In the genomic region with DNA sequence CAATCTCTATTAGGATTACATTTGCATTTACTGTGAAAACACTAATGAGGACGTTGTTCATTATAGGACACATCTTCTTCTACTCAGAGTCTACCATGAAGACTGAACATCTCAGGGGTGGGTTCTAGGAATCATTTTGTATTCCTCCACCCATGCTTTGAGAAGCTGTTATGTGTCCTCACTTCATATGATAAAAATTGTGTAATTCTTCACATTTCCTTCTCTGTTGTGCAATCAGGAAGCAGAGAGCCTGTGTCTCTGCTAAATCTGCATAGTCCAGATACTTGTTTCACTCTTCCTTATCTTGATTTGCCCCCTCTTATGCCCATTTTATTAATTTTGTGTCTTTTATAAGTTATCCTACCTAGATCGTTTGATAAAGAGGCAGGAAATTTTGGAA, we compare ENCODE assay signal across 18 cellular contexts.
A peak's percentile ranks its signal among the peaks of the same experiment; 100 is the strongest.
DNase-seq lines count a peak whose midpoint lies in the region; ATAC-seq lines count a peak whose summit lies in the region.
"Had no signal": no experiment of that assay in that cellular context is flagged by ENCODE, and none has a peak within 500 bp of the region (broad histone marks: within the 10 kb centered on the region; RNA-seq: fewer than 3 reads in every experiment).

No MANE protein-coding gene starts in this region.

- DNase-seq in Right ventricle myocardium superior (no peak), cardiac septum (ENCODE audit: low spot score) (no peak), adipocyte (ENCODE audit: low read depth) (peak; percentile 3), iris pigment epithelial cell (ENCODE audit: low read depth) (peak; percentile 58), NCI-H1105 treated with DMSO at 0.1 percent for 48 hours (lab: John Stamatoyannopoulos, UW) (no peak)
- DNase-seq in activated CD8-positive, alpha-beta memory T cell treated with anti-CD3 and anti-CD28 coated beads, Interleukin-2, amount 50 U/mL, for 48 hours = no peak
- DNase-seq: activated naive CD4-positive, alpha-beta T cell treated with anti-CD3 and anti-CD28 coated beads, Interleukin-2, amount 10 ng/mL, durations not matched to agents 7 days and 5 days; CD4-positive, alpha-beta T cell; DMS79; mammary epithelial cell; NCI-H2081; NCI-H69; sigmoid colon; stimulated activated CD4-positive, alpha-beta T cell treated with anti-CD3 and anti-CD28 coated beads, Interleukin-2, amount 100 ng/mL, for 48 hours; stimulated activated CD8-positive, alpha-beta memory T cell treated with anti-CD3 and anti-CD28 coated beads, Interleukin-4, amount 100 ng/mL, for 48 hours had no signal

- no peaks in the 10 kb centered on the region for H3K9me3 ChIP-seq in adipocyte (ENCODE audit: control insufficient read depth, low read length)
- H3K9me3 ChIP-seq: sigmoid colon, thoracic aorta had no signal

- H3K9ac ChIP-seq in adipocyte (ENCODE audit: low read length) = no peak overlapping the region

- no peaks in the 10 kb centered on the region for H3K36me3 ChIP-seq in adipocyte (ENCODE audit: control insufficient read depth, insufficient read depth, low read length, severe bottlenecking)
- H3K36me3 ChIP-seq: sigmoid colon, thoracic aorta had no signal

- peaks cover 5% of the 10 kb centered on the region for H3K4me1 ChIP-seq in adipocyte (ENCODE audit: control insufficient read depth, insufficient read depth, low read length)
- H3K4me1 ChIP-seq: sigmoid colon had no signal

- H3K27me3 ChIP-seq in adipocyte (replicated peaks; ENCODE audit: control insufficient read depth, insufficient read depth, low read length) = peaks cover 13% of the 10 kb centered on the region
- H3K27me3 ChIP-seq: sigmoid colon had no signal

- no peak overlapping the region for H3K4me3 ChIP-seq in adipocyte (ENCODE audit: low read length)
- H3K4me3 ChIP-seq: sigmoid colon, thoracic aorta had no signal

- intact Hi-C loops in Right ventricle myocardium superior (cut with DNase I) (no loop called here), cardiac septum (cut with DNase I) (no loop called here)

- ATAC-seq in Right ventricle myocardium superior (ENCODE audit: poor library complexity) = peak; percentile 82
- no peak for ATAC-seq in HG02798 (IDR thresholded peaks at IDR 0.05; ENCODE audit: poor library complexity, unreplicated experiment)
- ATAC-seq in GM21526 (IDR thresholded peaks at IDR 0.05; ENCODE audit: low FRiP score, unreplicated experiment) = no peak

Comparison
In these comparisons a context has a peak if more than half of its experiments do, and no peak if none do; other contexts are left out.
1. DNase-seq: peak in adipocyte (single experiment) and iris pigment epithelial cell (single experiment); none in Right ventricle myocardium superior (single experiment), cardiac septum (single experiment), NCI-H1105 treated with DMSO at 0.1 percent for 48 hours (single experiment) and activated CD8-positive, alpha-beta memory T cell treated with anti-CD3 and anti-CD28 coated beads, Interleukin-2, amount 50 U/mL, for 48 hours (single experiment).